17 cellular contexts compared by ENCODE assay signal in the genomic region with DNA sequence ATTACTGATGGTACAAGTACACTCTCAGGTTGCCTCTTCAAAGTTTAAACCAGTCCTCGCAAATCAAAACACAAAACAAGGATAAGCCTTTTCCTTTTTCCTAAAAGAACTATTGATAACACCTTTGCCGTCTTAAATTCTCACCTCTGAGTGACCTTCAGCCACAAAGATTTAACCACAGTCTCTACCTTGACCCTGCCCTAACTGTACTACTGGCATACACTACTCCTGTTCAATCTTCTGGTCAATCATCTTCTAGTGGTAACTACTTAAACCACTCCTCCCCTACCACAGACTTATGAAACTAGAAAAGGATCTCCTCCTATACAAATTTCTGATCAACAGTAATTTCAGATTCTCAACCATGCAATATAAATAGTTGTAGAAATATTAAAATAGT. TPM values are rescaled to one million over a fixed set of nuclear protein-coding genes. Genes with fewer than 3 reads are reported as not detected.
DNase-seq lines count a peak whose midpoint lies in the region; ATAC-seq, FAIRE-seq and TF ChIP-seq lines count a peak whose summit lies in the region.
"Had no signal": no experiment of that assay in that cellular context is flagged by ENCODE, and none has a peak within 500 bp of the region (broad histone marks: within the 10 kb centered on the region; RNA-seq: fewer than 3 reads in every experiment).

No MANE protein-coding gene starts in this region.

- ATAC-seq in GM19025 (IDR thresholded peaks at IDR 0.05; ENCODE audit: low read depth, unreplicated experiment) (peak; percentile 95), GM21737 (IDR thresholded peaks at IDR 0.05; ENCODE audit: unreplicated experiment) (peak; percentile 78), HG03097 (IDR thresholded peaks at IDR 0.05; ENCODE audit: low FRiP score, unreplicated experiment) (peak; percentile 88), K562 (0 out of 3 replicates have a peak, but pooled peaks have one; percentile 30), upper lobe of right lung (no peak)
- ATAC-seq: esophagus mucosa had no signal

- TF ChIP-seq CTCF in K562 (IDR thresholded peaks at IDR 0.05 in 2 of 3, conservative IDR thresholded peaks at IDR 0.05 in 1 of 3; ENCODE audit: insufficient read depth in 2 of 3, low read depth in 1 of 3, low read length in 3 of 3) (no peak), upper lobe of right lung (IDR thresholded peaks at IDR 0.05) (no peak)

- no peaks in the 10 kb centered on the region for H3K9me1 ChIP-seq in K562 (ENCODE audit: control insufficient read depth, insufficient read depth, low read length)

- H3K4me3 ChIP-seq in K562: no peak overlapping the region
- H3K4me3 ChIP-seq in SJCRH30: no peak overlapping the region
- H3K4me3 ChIP-seq in upper lobe of right lung: no peak overlapping the region
- H3K4me3 ChIP-seq: colonic mucosa had no signal

- H2AFZ ChIP-seq in K562 (ENCODE audit: low read depth, low read length): no peak overlapping the region

- WGBS in K562 (ENCODE audit: insufficient coverage, low coverage, missing lambda C conversion rate): 67% methylated on average over 2 of the region's 2 CpGs

- peaks cover 64% of the 10 kb centered on the region for H3K79me2 ChIP-seq in K562 (ENCODE audit: control insufficient read depth, insufficient read depth, low read length)

- no peaks in the 10 kb centered on the region for H3K27me3 ChIP-seq in K562 (ENCODE audit: control insufficient read depth in 2 of 2, insufficient read depth in 2 of 2, low read length in 2 of 2)
- no peaks in the 10 kb centered on the region for H3K27me3 ChIP-seq in SJCRH30
- no peaks in the 10 kb centered on the region for H3K27me3 ChIP-seq in upper lobe of right lung
- H3K27me3 ChIP-seq: colonic mucosa, neutrophil had no signal

- intact Hi-C loops in K562 (cut with micrococcal nuclease) (no loop called here), upper lobe of right lung (cut with DNase I) (no loop called here)

- POLR2A ChIA-PET in K562 (lab: Yijun Ruan, JAX): interaction anchor here (0.6 kb wide), 2 partner anchors 9 to 16 kb away, joined by 3 read pairs; no protein-coding TSS in a partner anchor

- H3K4me1 ChIP-seq in K562 (replicated peaks in 1 of 2; ENCODE audit: control insufficient read depth in 2 of 2, insufficient read depth in 2 of 2, low read length in 2 of 2): no peaks in the 10 kb centered on the region; a peak in 1 of 5 replicates
- no peaks in the 10 kb centered on the region for H3K4me1 ChIP-seq in SJCRH30
- no peaks in the 10 kb centered on the region for H3K4me1 ChIP-seq in upper lobe of right lung
- H3K4me1 ChIP-seq: colonic mucosa had no signal

- FAIRE-seq in K562 (lab: Jason Lieb, UNC): no peak

- in situ Hi-C loops in K562 (cut with MboI): no loop called here

- no peaks in the 10 kb centered on the region; the same call in 1 of the 2 replicates for H4K20me1 ChIP-seq in K562 (replicated peaks; ENCODE audit: control insufficient read depth, insufficient read depth, low read length)

- no peak for TF ChIP-seq POLR2A in K562 (conservative IDR thresholded peaks at IDR 0.05)

- no peak for TF ChIP-seq EP300 in K562 (IDR thresholded peaks at IDR 0.05; ENCODE audit: low read length)

- peaks cover 55% of the 10 kb centered on the region for H3K36me3 ChIP-seq in K562 (ENCODE audit: control insufficient read depth, insufficient read depth, low read length)
- peaks cover 29% of the 10 kb centered on the region for H3K36me3 ChIP-seq in SJCRH30
- peaks cover 36% of the 10 kb centered on the region for H3K36me3 ChIP-seq in upper lobe of right lung
- H3K36me3 ChIP-seq: colonic mucosa had no signal

- CTCF ChIA-PET in K562 (lab: Yijun Ruan, JAX; ENCODE audit: low intra/inter-chr PET ratio): no interaction called here

- BruUV-seq in K562 (replicated peaks; lab: Mats Ljungman, UMichigan): no TSS peak

- no peak overlapping the region for H3K9ac ChIP-seq in K562 (ENCODE audit: insufficient read depth in 1 of 2, low read depth in 2 of 2, low read length in 2 of 2)

- no peak overlapping the region for H3K27ac ChIP-seq in K562 (ENCODE audit: extremely low read depth, low read depth, low read length)
- H3K27ac ChIP-seq in SJCRH30: no peak overlapping the region
- H3K27ac ChIP-seq in upper lobe of right lung: no peak overlapping the region
- H3K27ac ChIP-seq: colonic mucosa, neutrophil had no signal

- H3K9me3 ChIP-seq in K562 (replicated peaks; ENCODE audit: control insufficient read depth, insufficient read depth, low read depth, low read length) (no peaks in the 10 kb centered on the region), SJCRH30 (replicated peaks) (no peaks in the 10 kb centered on the region), upper lobe of right lung (no peaks in the 10 kb centered on the region)
- H3K9me3 ChIP-seq: colonic mucosa, neutrophil had no signal

- TF ChIP-seq RAD21 in K562 (CRISPR knock-in tag; conservative IDR thresholded peaks at IDR 0.05 in 1 of 2, IDR thresholded peaks at IDR 0.05 in 1 of 2): no peak

- DNase-seq in K562 (ENCODE audit: extremely low read depth in 1 of 4, low spot score in 3 of 4) (no peak), A172 (ENCODE audit: low spot score) (no peak), GM19240 (ENCODE audit: insufficient read length, low spot score) (no peak), SJCRH30 (no peak), upper lobe of right lung (no peak)
- DNase-seq: activated CD4-positive, alpha-beta T cell treated with anti-CD3 and anti-CD28 coated beads, Interleukin-2, amount 50 U/mL, for 1 hour; amygdala; C1 segment of cervical spinal cord; colonic mucosa; IMR-90; NCI-H1436; NCI-H526 treated with DMSO at 0.1 percent for 48 hours had no signal

- no peak overlapping the region for H3K4me2 ChIP-seq in K562 (ENCODE audit: insufficient read depth, low read length)

TF ChIP-seq in K562, 482 proteins besides CTCF, POLR2A, EP300 and RAD21 (continues in another document):
- TF ChIP-seq CHD1 (IDR thresholded peaks at IDR 0.05; ENCODE audit: low read length): no peak
- no peak for TF ChIP-seq ZSCAN32 (CRISPR knock-in tag; IDR thresholded peaks at IDR 0.05)

RNA-seq across cellular contexts. Expression of gene UPF2, which starts 15.1 kb away (rescaled TPM):
- total RNA-seq in K562 (2011; cell fraction: chromatin; rRNA removed; ENCODE audit: low replicate concordance): 10.8 and 56.6 TPM in 2 replicates
- 6.5 and 9.1 TPM in 2 replicates for total RNA-seq in K562 (2011; cell fraction: nucleolus; rRNA removed)
- 12.4 and 15.1 TPM in 2 replicates for total RNA-seq in K562 (2011; cell fraction: nucleoplasm; rRNA removed)
- 18.8 and 18.9 TPM in 2 replicates for total RNA-seq in K562 (2014; rRNA removed)
- 35.3 and 41.9 TPM in 2 replicates for total RNA-seq in K562 (2014; rRNA removed; fragmentation: Illumina TruSeq; extraction: Trizol)
- total RNA-seq in K562 (2015; rRNA removed; fragmentation: Illumina TruSeq; extraction: Trizol): 33.1 and 35.8 TPM in 2 replicates
- total RNA-seq in K562 (2021): 20.9 and 21.2 TPM in 2 replicates
- 18.9 and 27.2 TPM in 2 replicates for polyA plus RNA-seq in K562 (2011; rRNA removed)
- polyA plus RNA-seq in K562 (2011; cell fraction: cytosol; rRNA removed): 4.6 and 8.1 TPM in 2 replicates
- polyA plus RNA-seq in K562 (2011; cell fraction: nucleus; rRNA removed): 8.0 and 9.4 TPM in 2 replicates
- polyA plus RNA-seq in K562 (2012): 13.3 and 21.1 TPM in 2 replicates
- 29.1 and 37.7 TPM in 2 replicates for polyA plus RNA-seq in K562 (2014; fragmentation: Illumina TruSeq; extraction: Trizol)
- 10 to 100 TPM; 13.9 to 17.3 TPM for polyA plus RNA-seq in K562 (2014; fragmentation: Nextera tagmentation; extraction: Ambion mirVana)
- 22.4 and 23.7 TPM in 2 replicates for polyA plus RNA-seq in K562 (2014; rRNA removed)
- polyA minus RNA-seq in K562 (2011; rRNA and poly(A)+ RNA removed): 43.1 and 43.5 TPM in 2 replicates
- 10.0 and 15.4 TPM in 2 replicates for polyA minus RNA-seq in K562 (2011; cell fraction: cytosol; rRNA and poly(A)+ RNA removed)
- 9.0 and 18.8 TPM in 2 replicates for polyA minus RNA-seq in K562 (2011; cell fraction: nucleus; rRNA and poly(A)+ RNA removed)
- total RNA-seq in A172 (2014; rRNA removed; shearing (Covaris generic)): 16.8 and 18.7 TPM in 2 replicates
- total RNA-seq in SJCRH30 (2014; rRNA removed; shearing (Covaris generic)): 21.8 and 22.9 TPM in 2 replicates
- total RNA-seq in upper lobe of right lung: 20.1 TPM

RNA-seq across cellular contexts. Expression of gene DHTKD1, which starts 41.2 kb away (rescaled TPM):
- total RNA-seq in K562 (2011; cell fraction: chromatin; rRNA removed; ENCODE audit: low replicate concordance): 53.9 and 59.3 TPM in 2 replicates
- 34.9 and 37.9 TPM in 2 replicates for total RNA-seq in K562 (2011; cell fraction: nucleolus; rRNA removed)
- 19.8 and 21.9 TPM in 2 replicates for total RNA-seq in K562 (2011; cell fraction: nucleoplasm; rRNA removed)
- 4.8 and 7.1 TPM in 2 replicates for total RNA-seq in K562 (2014; rRNA removed)
- total RNA-seq in K562 (2014; rRNA removed; fragmentation: Illumina TruSeq; extraction: Trizol): 6.8 and 8.4 TPM in 2 replicates
- total RNA-seq in K562 (2015; rRNA removed; fragmentation: Illumina TruSeq; extraction: Trizol): 5.3 and 6.1 TPM in 2 replicates
- 9.3 and 11.3 TPM in 2 replicates for total RNA-seq in K562 (2021)
- polyA plus RNA-seq in K562 (2011; rRNA removed): 19.7 and 20.2 TPM in 2 replicates
- 16.9 and 35.7 TPM in 2 replicates for polyA plus RNA-seq in K562 (2011; cell fraction: cytosol; rRNA removed)
- 15.8 and 16.6 TPM in 2 replicates for polyA plus RNA-seq in K562 (2011; cell fraction: nucleus; rRNA removed)
- 5.5 and 8.5 TPM in 2 replicates for polyA plus RNA-seq in K562 (2012)
- 10.0 TPM in 2 replicates for polyA plus RNA-seq in K562 (2014; fragmentation: Illumina TruSeq; extraction: Trizol)
- 1 to 10 TPM; 3.1 to 3.3 TPM for polyA plus RNA-seq in K562 (2014; fragmentation: Nextera tagmentation; extraction: Ambion mirVana)
- 7.6 and 9.1 TPM in 2 replicates for polyA plus RNA-seq in K562 (2014; rRNA removed)
- 45.7 and 73.0 TPM in 2 replicates for polyA minus RNA-seq in K562 (2011; rRNA and poly(A)+ RNA removed)
- 30.4 and 38.1 TPM in 2 replicates for polyA minus RNA-seq in K562 (2011; cell fraction: cytosol; rRNA and poly(A)+ RNA removed)
- 14.7 and 35.8 TPM in 2 replicates for polyA minus RNA-seq in K562 (2011; cell fraction: nucleus; rRNA and poly(A)+ RNA removed)
- total RNA-seq in A172 (2014; rRNA removed; shearing (Covaris generic)): 21.0 and 22.3 TPM in 2 replicates
- 24.4 and 27.4 TPM in 2 replicates for total RNA-seq in SJCRH30 (2014; rRNA removed; shearing (Covaris generic))
- 16.7 TPM for total RNA-seq in upper lobe of right lung
